ENCODE assay signal across 11 cellular contexts in the genomic region with DNA sequence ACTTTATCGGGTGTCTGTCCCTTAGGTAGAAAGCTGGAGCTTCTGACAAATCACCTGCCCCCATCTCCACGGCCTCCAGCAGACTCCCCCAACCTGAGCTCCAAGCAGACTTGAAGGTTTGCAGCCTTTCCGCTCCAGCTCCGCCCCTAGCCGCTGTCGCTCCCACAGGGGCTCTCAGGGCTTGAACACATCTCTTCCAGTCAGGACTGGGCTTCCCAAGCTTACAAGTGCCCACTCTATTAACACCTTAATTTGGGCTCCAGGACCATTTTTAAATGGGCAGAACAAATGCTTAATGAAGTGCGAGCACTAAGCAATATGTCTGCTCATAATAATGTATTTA.
"Had no signal": no experiment of that assay in that cellular context is flagged by ENCODE, and none has a peak within 500 bp of the region (broad histone marks: within the 10 kb centered on the region; RNA-seq: fewer than 3 reads in every experiment).

No MANE protein-coding gene starts in this region.

- H3K27ac ChIP-seq: neutrophil had no signal

- H3K4me3 ChIP-seq: dorsolateral prefrontal cortex, heart right ventricle, upper lobe of left lung had no signal

- H3K36me3 Mint-ChIP-seq: activated naive CD4-positive, alpha-beta T cell treated with anti-CD3 and anti-CD28 coated beads, Interleukin-2, amount 50 U/mL, for 24 hours had no signal

- H3K36me3 ChIP-seq: neutrophil had no signal

- ATAC-seq: right cardiac atrium had no signal

- H3K4me1 Mint-ChIP-seq: activated naive CD4-positive, alpha-beta T cell treated with anti-CD3 and anti-CD28 coated beads, Interleukin-2, amount 50 U/mL, for 24 hours had no signal

- H3K4me3 Mint-ChIP-seq: activated naive CD4-positive, alpha-beta T cell treated with anti-CD3 and anti-CD28 coated beads, Interleukin-2, amount 50 U/mL, for 24 hours; activated T-helper 1 cell treated with anti-CD3 and anti-CD28 coated beads, Interleukin-12 subunit alpha, Interleukin-12 subunit beta, Interleukin-2, Interleukin-4 antibody, amounts not matched to agents 30 ng/mL and 10 ng/mL and 1 ng/mL, durations not matched to agents 14 hours and 24 hours and 36 hours had no signal

- H3K9me3 Mint-ChIP-seq: activated naive CD4-positive, alpha-beta T cell treated with anti-CD3 and anti-CD28 coated beads, Interleukin-2, amount 50 U/mL, for 24 hours; activated T-helper 1 cell treated with anti-CD3 and anti-CD28 coated beads, Interleukin-12 subunit alpha, Interleukin-12 subunit beta, Interleukin-2, Interleukin-4 antibody, amounts not matched to agents 30 ng/mL and 10 ng/mL and 1 ng/mL, durations not matched to agents 14 hours and 24 hours and 36 hours had no signal

- H3K9me3 ChIP-seq: heart right ventricle, neutrophil, upper lobe of left lung had no signal

- DNase-seq: activated CD4-positive, alpha-beta T cell treated with anti-CD3 and anti-CD28 coated beads for 48 hours; heart right ventricle; left ventricle myocardium superior; right cardiac atrium; stimulated activated CD4-positive, alpha-beta T cell treated with anti-CD3 and anti-CD28 coated beads, Interleukin-1b, Interleukin-23, amount 100 ng/mL, for 48 hours; stimulated activated naive CD4-positive, alpha-beta T cell had no signal

- H3K27ac Mint-ChIP-seq: activated naive CD4-positive, alpha-beta T cell treated with anti-CD3 and anti-CD28 coated beads, Interleukin-2, amount 50 U/mL, for 24 hours; activated T-helper 1 cell treated with anti-CD3 and anti-CD28 coated beads, Interleukin-12 subunit alpha, Interleukin-12 subunit beta, Interleukin-2, Interleukin-4 antibody, amounts not matched to agents 30 ng/mL and 10 ng/mL and 1 ng/mL, durations not matched to agents 14 hours and 24 hours and 36 hours had no signal

- H3K27me3 ChIP-seq: dorsolateral prefrontal cortex, heart right ventricle, neutrophil, upper lobe of left lung had no signal

- H3K27me3 Mint-ChIP-seq: activated naive CD4-positive, alpha-beta T cell treated with anti-CD3 and anti-CD28 coated beads, Interleukin-2, amount 50 U/mL, for 24 hours had no signal
